Comparison of ENCODE assay signal across 1 cellular context in the genomic region with DNA sequence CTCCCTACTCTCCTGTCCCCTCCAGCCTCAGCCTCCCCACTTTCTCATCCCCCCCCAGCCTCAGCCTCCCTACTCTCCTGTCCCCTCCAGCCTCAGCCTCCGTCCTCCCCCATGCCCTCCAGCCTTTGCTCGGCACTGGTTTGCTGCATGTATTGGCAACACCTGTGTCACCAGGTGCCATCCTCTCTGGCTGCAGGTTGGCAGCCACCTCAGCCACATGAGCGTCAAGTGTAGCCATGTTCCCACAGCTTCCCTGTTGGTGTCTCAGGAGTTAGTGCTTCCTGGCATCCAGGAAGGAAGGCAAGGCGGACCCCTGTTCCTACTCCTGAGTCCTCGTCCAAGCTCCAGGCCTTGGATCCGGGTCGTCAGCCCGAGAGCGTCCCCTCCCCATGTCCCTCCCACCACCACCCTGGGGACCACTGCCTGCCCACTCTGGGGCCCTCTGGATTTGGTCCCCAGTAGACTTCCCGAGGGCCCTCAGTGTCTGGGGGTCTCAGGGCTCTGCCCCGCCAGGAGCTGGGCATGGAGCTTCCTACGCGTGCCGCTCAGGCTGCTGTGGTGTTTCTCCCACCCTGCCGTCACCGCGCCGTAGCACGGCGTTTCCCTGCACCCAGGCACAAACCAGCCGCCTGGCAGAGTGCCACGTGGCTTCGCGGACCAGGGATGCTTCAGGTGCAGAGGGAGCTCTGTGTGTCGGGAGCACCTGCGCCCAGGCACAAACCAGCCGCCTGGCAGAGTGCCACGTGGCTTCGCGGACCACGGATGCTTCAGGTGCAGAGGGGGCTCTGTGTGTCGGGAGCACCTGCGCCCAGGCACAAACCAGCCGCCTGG.
TF ChIP-seq lines count a peak whose summit lies in the region.

No MANE protein-coding gene starts in this region.

TF ChIP-seq in K562, 482 proteins besides CTCF, POLR2A, EP300 and RAD21:
- TF ChIP-seq, protein P1, sequence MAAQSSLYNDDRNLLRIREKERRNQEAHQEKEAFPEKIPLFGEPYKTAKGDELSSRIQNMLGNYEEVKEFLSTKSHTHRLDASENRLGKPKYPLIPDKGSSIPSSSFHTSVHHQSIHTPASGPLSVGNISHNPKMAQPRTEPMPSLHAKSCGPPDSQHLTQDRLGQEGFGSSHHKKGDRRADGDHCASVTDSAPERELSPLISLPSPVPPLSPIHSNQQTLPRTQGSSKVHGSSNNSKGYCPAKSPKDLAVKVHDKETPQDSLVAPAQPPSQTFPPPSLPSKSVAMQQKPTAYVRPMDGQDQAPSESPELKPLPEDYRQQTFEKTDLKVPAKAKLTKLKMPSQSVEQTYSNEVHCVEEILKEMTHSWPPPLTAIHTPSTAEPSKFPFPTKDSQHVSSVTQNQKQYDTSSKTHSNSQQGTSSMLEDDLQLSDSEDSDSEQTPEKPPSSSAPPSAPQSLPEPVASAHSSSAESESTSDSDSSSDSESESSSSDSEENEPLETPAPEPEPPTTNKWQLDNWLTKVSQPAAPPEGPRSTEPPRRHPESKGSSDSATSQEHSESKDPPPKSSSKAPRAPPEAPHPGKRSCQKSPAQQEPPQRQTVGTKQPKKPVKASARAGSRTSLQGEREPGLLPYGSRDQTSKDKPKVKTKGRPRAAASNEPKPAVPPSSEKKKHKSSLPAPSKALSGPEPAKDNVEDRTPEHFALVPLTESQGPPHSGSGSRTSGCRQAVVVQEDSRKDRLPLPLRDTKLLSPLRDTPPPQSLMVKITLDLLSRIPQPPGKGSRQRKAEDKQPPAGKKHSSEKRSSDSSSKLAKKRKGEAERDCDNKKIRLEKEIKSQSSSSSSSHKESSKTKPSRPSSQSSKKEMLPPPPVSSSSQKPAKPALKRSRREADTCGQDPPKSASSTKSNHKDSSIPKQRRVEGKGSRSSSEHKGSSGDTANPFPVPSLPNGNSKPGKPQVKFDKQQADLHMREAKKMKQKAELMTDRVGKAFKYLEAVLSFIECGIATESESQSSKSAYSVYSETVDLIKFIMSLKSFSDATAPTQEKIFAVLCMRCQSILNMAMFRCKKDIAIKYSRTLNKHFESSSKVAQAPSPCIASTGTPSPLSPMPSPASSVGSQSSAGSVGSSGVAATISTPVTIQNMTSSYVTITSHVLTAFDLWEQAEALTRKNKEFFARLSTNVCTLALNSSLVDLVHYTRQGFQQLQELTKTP (IDR thresholded peaks at IDR 0.05; ENCODE audit: low read depth in 1 of 2, partially characterized antibody in 2 of 2) = no peak
- TF ChIP-seq, protein P2, sequence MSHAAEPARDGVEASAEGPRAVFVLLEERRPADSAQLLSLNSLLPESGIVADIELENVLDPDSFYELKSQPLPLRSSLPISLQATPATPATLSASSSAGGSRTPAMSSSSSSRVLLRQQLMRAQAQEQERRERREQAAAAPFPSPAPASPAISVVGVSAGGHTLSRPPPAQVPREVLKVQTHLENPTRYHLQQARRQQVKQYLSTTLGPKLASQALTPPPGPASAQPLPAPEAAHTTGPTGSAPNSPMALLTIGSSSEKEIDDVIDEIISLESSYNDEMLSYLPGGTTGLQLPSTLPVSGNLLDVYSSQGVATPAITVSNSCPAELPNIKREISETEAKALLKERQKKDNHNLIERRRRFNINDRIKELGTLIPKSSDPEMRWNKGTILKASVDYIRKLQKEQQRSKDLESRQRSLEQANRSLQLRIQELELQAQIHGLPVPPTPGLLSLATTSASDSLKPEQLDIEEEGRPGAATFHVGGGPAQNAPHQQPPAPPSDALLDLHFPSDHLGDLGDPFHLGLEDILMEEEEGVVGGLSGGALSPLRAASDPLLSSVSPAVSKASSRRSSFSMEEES (CRISPR knock-in tag; IDR thresholded peaks at IDR 0.05) = no peak
- TF ChIP-seq, protein P3, sequence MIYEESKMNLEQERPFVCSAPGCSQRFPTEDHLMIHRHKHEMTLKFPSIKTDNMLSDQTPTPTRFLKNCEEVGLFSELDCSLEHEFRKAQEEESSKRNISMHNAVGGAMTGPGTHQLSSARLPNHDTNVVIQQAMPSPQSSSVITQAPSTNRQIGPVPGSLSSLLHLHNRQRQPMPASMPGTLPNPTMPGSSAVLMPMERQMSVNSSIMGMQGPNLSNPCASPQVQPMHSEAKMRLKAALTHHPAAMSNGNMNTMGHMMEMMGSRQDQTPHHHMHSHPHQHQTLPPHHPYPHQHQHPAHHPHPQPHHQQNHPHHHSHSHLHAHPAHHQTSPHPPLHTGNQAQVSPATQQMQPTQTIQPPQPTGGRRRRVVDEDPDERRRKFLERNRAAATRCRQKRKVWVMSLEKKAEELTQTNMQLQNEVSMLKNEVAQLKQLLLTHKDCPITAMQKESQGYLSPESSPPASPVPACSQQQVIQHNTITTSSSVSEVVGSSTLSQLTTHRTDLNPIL (CRISPR knock-in tag; IDR thresholded peaks at IDR 0.05) = no peak
- no peak for TF ChIP-seq DACH1 (IDR thresholded peaks at IDR 0.05; ENCODE audit: partially characterized antibody)
- TF ChIP-seq, protein P4, sequence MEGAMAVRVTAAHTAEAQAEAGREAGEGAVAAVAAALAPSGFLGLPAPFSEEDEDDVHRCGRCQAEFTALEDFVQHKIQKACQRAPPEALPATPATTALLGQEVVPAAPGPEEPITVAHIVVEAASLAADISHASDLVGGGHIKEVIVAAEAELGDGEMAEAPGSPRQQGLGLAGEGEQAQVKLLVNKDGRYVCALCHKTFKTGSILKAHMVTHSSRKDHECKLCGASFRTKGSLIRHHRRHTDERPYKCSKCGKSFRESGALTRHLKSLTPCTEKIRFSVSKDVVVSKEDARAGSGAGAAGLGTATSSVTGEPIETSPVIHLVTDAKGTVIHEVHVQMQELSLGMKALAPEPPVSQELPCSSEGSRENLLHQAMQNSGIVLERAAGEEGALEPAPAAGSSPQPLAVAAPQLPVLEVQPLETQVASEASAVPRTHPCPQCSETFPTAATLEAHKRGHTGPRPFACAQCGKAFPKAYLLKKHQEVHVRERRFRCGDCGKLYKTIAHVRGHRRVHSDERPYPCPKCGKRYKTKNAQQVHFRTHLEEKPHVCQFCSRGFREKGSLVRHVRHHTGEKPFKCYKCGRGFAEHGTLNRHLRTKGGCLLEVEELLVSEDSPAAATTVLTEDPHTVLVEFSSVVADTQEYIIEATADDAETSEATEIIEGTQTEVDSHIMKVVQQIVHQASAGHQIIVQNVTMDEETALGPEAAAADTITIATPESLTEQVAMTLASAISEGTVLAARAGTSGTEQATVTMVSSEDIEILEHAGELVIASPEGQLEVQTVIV (CRISPR knock-in tag; IDR thresholded peaks at IDR 0.05; ENCODE audit: borderline replicate concordance) = no peak
- TF ChIP-seq, protein P5, sequence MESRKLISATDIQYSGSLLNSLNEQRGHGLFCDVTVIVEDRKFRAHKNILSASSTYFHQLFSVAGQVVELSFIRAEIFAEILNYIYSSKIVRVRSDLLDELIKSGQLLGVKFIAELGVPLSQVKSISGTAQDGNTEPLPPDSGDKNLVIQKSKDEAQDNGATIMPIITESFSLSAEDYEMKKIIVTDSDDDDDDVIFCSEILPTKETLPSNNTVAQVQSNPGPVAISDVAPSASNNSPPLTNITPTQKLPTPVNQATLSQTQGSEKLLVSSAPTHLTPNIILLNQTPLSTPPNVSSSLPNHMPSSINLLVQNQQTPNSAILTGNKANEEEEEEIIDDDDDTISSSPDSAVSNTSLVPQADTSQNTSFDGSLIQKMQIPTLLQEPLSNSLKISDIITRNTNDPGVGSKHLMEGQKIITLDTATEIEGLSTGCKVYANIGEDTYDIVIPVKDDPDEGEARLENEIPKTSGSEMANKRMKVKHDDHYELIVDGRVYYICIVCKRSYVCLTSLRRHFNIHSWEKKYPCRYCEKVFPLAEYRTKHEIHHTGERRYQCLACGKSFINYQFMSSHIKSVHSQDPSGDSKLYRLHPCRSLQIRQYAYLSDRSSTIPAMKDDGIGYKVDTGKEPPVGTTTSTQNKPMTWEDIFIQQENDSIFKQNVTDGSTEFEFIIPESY (CRISPR knock-in tag; IDR thresholded peaks at IDR 0.05) = 0 out of 2 replicates have a peak, but pooled peaks have one; percentile 20
- no peak for TF ChIP-seq PHB (CRISPR knock-in tag; IDR thresholded peaks at IDR 0.05)
- TF ChIP-seq POLR2G (IDR thresholded peaks at IDR 0.05; ENCODE audit: low read depth, low read length) = peak; percentile 49; the same call in 1 of the 2 replicates
- no peak for TF ChIP-seq ZNF212 (CRISPR knock-in tag; IDR thresholded peaks at IDR 0.05)
- peak; percentile 52 for TF ChIP-seq RBM22 (IDR thresholded peaks at IDR 0.05; ENCODE audit: low read depth, low read length, poor library complexity, severe bottlenecking)
- TF ChIP-seq TAF9B (IDR thresholded peaks at IDR 0.05; ENCODE audit: partially characterized antibody) = no peak
- TF ChIP-seq, protein P6, sequence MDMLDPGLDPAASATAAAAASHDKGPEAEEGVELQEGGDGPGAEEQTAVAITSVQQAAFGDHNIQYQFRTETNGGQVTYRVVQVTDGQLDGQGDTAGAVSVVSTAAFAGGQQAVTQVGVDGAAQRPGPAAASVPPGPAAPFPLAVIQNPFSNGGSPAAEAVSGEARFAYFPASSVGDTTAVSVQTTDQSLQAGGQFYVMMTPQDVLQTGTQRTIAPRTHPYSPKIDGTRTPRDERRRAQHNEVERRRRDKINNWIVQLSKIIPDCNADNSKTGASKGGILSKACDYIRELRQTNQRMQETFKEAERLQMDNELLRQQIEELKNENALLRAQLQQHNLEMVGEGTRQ (CRISPR knock-in tag; IDR thresholded peaks at IDR 0.05) = no peak
- no peak for TF ChIP-seq JUND (IDR thresholded peaks at IDR 0.05; ENCODE audit: borderline replicate concordance, low read depth, low read length)
- no peak for TF ChIP-seq JUND (tag; IDR thresholded peaks at IDR 0.05; ENCODE audit: borderline replicate concordance, low read depth, low read length)
TF ChIP-seq in K562: peak in this region for 3.
